Comparison of ENCODE assay signal across 1 cellular context in genomic region chr19:41261474-41262190, GRCh38.
TF ChIP-seq lines count a peak whose summit lies in the region.

No MANE protein-coding gene starts in this region.

TF ChIP-seq in liver, 16 proteins besides CTCF, POLR2A, EP300 and RAD21 (continued from another document):
- TF ChIP-seq FOXA2 (IDR thresholded peaks at IDR 0.05), result no peak
- TF ChIP-seq SP1 (IDR thresholded peaks at IDR 0.05), result no peak
- no peak for TF ChIP-seq RXRA (IDR thresholded peaks at IDR 0.05)
- no peak for TF ChIP-seq NR2F2 (IDR thresholded peaks at IDR 0.05)
- no peak for TF ChIP-seq TAF1 (conservative IDR thresholded peaks at IDR 0.05)
- no peak for TF ChIP-seq REST (IDR thresholded peaks at IDR 0.05)
- TF ChIP-seq GABPA (IDR thresholded peaks at IDR 0.05 in 1 of 2, conservative IDR thresholded peaks at IDR 0.05 in 1 of 2), result no peak
- no peak for TF ChIP-seq HNF4G (IDR thresholded peaks at IDR 0.05)
- TF ChIP-seq HNF4A (conservative IDR thresholded peaks at IDR 0.05), result no peak
